ENCODE assay signal across 18 cellular contexts in genomic region chr11:123047265-123047946, GRCh38.
"Had no signal": no experiment of that assay in that cellular context is flagged by ENCODE, and none has a peak within 500 bp of the region (broad histone marks: within the 10 kb centered on the region; RNA-seq: fewer than 3 reads in every experiment).

No MANE protein-coding gene starts in this region.

- H3K27me3 ChIP-seq: colonic mucosa, gastrocnemius medialis, heart right ventricle, right atrium auricular region had no signal

- H3K36me3 ChIP-seq: colonic mucosa, gastrocnemius medialis, right atrium auricular region, thoracic aorta had no signal

- H3K27ac Mint-ChIP-seq: endodermal cell; naive thymus-derived CD4-positive, alpha-beta T cell; stimulated activated naive B cell treated with anti-CD40 and anti-IgM and Interleukin-4, amounts not matched to agents 10 μg/mL and 1 μg/mL and 100 μg/mL, for 72 hours; stimulated activated naive CD8-positive, alpha-beta T cell treated with anti-CD3 and anti-CD28 coated beads, Interleukin-15, amount 100 ng/mL, for 72 hours had no signal

- H3K27ac ChIP-seq: colonic mucosa, gastrocnemius medialis, right atrium auricular region, thoracic aorta had no signal

- H3K4me1 Mint-ChIP-seq: endodermal cell; naive thymus-derived CD4-positive, alpha-beta T cell; stimulated activated naive CD8-positive, alpha-beta T cell treated with anti-CD3 and anti-CD28 coated beads, Interleukin-15, amount 100 ng/mL, for 72 hours had no signal

- H3K4me3 ChIP-seq: colonic mucosa, gastrocnemius medialis, heart right ventricle, right atrium auricular region, thoracic aorta had no signal

- H3K27me3 Mint-ChIP-seq: stimulated activated naive B cell treated with anti-CD40 and anti-IgM and Interleukin-4, amounts not matched to agents 10 μg/mL and 1 μg/mL and 100 μg/mL, for 72 hours; stimulated activated naive CD8-positive, alpha-beta T cell treated with anti-CD3 and anti-CD28 coated beads, Interleukin-15, amount 100 ng/mL, for 72 hours had no signal

- ATAC-seq: naive thymus-derived CD4-positive, alpha-beta T cell; stimulated activated naive B cell treated with anti-CD40 and anti-IgM and Interleukin-4, amounts not matched to agents 10 μg/mL and 1 μg/mL and 100 μg/mL, for 72 hours; stimulated activated naive CD8-positive, alpha-beta T cell treated with anti-CD3 and anti-CD28 coated beads, Interleukin-15, amount 100 ng/mL, for 72 hours had no signal

- H3K9me3 ChIP-seq: colonic mucosa, gastrocnemius medialis, heart right ventricle, right atrium auricular region, thoracic aorta had no signal

- H3K9me3 Mint-ChIP-seq: endodermal cell; naive thymus-derived CD4-positive, alpha-beta T cell; nephron progenitor cell; stimulated activated naive B cell treated with anti-CD40 and anti-IgM and Interleukin-4, amounts not matched to agents 10 μg/mL and 1 μg/mL and 100 μg/mL, for 72 hours; stimulated activated naive CD8-positive, alpha-beta T cell treated with anti-CD3 and anti-CD28 coated beads, Interleukin-15, amount 100 ng/mL, for 72 hours had no signal

- H3K4me3 Mint-ChIP-seq: endodermal cell; naive thymus-derived CD4-positive, alpha-beta T cell; nephron progenitor cell; stimulated activated naive B cell treated with anti-CD40 and anti-IgM and Interleukin-4, amounts not matched to agents 10 μg/mL and 1 μg/mL and 100 μg/mL, for 72 hours; stimulated activated naive CD8-positive, alpha-beta T cell treated with anti-CD3 and anti-CD28 coated beads, Interleukin-15, amount 100 ng/mL, for 72 hours had no signal

- DNase-seq: colonic mucosa; effector CD4-positive, alpha-beta T cell; endodermal cell; gastrocnemius medialis; heart right ventricle; hypothalamus; kidney glomerular epithelial cell; mesendoderm; naive thymus-derived CD4-positive, alpha-beta T cell; nephron progenitor cell; stimulated activated CD4-positive, alpha-beta T cell treated with anti-CD3 and anti-CD28 coated beads, Interleukin-15, amount 100 ng/mL, for 24 hours; stimulated activated CD4-positive, alpha-beta T cell treated with anti-CD3 and anti-CD28 coated beads, Interleukin-1b, Interleukin-23, amount 100 ng/mL, for 48 hours; stimulated activated CD4-positive, alpha-beta T cell treated with anti-CD3 and anti-CD28 coated beads, Interleukin-4, amount 100 ng/mL, for 24 hours; stimulated activated naive B cell treated with anti-CD40 and anti-IgM and Interleukin-4, amounts not matched to agents 10 μg/mL and 1 μg/mL and 100 μg/mL, for 72 hours; stimulated activated naive CD8-positive, alpha-beta T cell treated with anti-CD3 and anti-CD28 coated beads, Interleukin-15, amount 100 ng/mL, for 72 hours; trophoblast cell had no signal

- H3K4me1 ChIP-seq: colonic mucosa, gastrocnemius medialis, right atrium auricular region had no signal
